ENCODE assay signal across 1 cellular context in genomic region chr16:50804290-50804907, GRCh38.
TF ChIP-seq lines count a peak whose summit lies in the region.

No MANE protein-coding gene starts in this region.

TF ChIP-seq in HepG2, 621 proteins besides CTCF, POLR2A, EP300 and RAD21 (continued from another document and continues in another):
- TF ChIP-seq, protein P1, sequence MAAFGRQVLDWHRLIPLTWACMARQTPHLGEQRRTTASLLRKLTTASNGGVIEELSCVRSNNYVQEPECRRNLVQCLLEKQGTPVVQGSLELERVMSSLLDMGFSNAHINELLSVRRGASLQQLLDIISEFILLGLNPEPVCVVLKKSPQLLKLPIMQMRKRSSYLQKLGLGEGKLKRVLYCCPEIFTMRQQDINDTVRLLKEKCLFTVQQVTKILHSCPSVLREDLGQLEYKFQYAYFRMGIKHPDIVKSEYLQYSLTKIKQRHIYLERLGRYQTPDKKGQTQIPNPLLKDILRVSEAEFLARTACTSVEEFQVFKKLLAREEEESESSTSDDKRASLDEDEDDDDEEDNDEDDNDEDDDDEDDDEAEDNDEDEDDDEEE (CRISPR knock-in tag; IDR thresholded peaks at IDR 0.05), result no peak
- no peak for TF ChIP-seq MZF1 (CRISPR knock-in tag; IDR thresholded peaks at IDR 0.05; ENCODE audit: borderline replicate concordance)
- no peak for TF ChIP-seq RELA (CRISPR knock-in tag; IDR thresholded peaks at IDR 0.05)
- no peak for TF ChIP-seq MBD4 (IDR thresholded peaks at IDR 0.05; ENCODE audit: borderline replicate concordance, low read length)
- no peak for TF ChIP-seq ZNF33A (CRISPR knock-in tag; IDR thresholded peaks at IDR 0.05; ENCODE audit: borderline replicate concordance)
- TF ChIP-seq NBN (conservative IDR thresholded peaks at IDR 0.05), result no peak
- TF ChIP-seq ZNF460 (CRISPR knock-in tag; IDR thresholded peaks at IDR 0.05; ENCODE audit: borderline replicate concordance), result no peak; the same call in 1 of the 2 replicates
- no peak for TF ChIP-seq CAMTA2 (CRISPR knock-in tag; IDR thresholded peaks at IDR 0.05; ENCODE audit: borderline replicate concordance)
- TF ChIP-seq MYNN (CRISPR knock-in tag; IDR thresholded peaks at IDR 0.05; ENCODE audit: low read depth), result no peak
- no peak for TF ChIP-seq RFX3 (CRISPR knock-in tag; IDR thresholded peaks at IDR 0.05)
- TF ChIP-seq ZNF232 (CRISPR knock-in tag; IDR thresholded peaks at IDR 0.05; ENCODE audit: borderline replicate concordance), result no peak
- TF ChIP-seq SCMH1 (CRISPR knock-in tag; IDR thresholded peaks at IDR 0.05; ENCODE audit: borderline replicate concordance), result no peak
- no peak for TF ChIP-seq PRDM15 (CRISPR knock-in tag; IDR thresholded peaks at IDR 0.05)
- no peak for TF ChIP-seq PCBP1 (IDR thresholded peaks at IDR 0.05; ENCODE audit: borderline replicate concordance, low read depth, low read length)
- no peak for TF ChIP-seq ZNF850 (CRISPR knock-in tag; conservative IDR thresholded peaks at IDR 0.05)
- TF ChIP-seq ZFY (CRISPR knock-in tag; IDR thresholded peaks at IDR 0.05), result peak; percentile 80
- TF ChIP-seq, protein P2, sequence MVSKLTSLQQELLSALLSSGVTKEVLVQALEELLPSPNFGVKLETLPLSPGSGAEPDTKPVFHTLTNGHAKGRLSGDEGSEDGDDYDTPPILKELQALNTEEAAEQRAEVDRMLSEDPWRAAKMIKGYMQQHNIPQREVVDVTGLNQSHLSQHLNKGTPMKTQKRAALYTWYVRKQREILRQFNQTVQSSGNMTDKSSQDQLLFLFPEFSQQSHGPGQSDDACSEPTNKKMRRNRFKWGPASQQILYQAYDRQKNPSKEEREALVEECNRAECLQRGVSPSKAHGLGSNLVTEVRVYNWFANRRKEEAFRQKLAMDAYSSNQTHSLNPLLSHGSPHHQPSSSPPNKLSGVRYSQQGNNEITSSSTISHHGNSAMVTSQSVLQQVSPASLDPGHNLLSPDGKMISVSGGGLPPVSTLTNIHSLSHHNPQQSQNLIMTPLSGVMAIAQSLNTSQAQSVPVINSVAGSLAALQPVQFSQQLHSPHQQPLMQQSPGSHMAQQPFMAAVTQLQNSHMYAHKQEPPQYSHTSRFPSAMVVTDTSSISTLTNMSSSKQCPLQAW (CRISPR knock-in tag; IDR thresholded peaks at IDR 0.05), result peak; percentile 83
- TF ChIP-seq ARID2 (CRISPR knock-in tag; IDR thresholded peaks at IDR 0.05; ENCODE audit: borderline replicate concordance), result no peak
- TF ChIP-seq TP53 (CRISPR knock-in tag; conservative IDR thresholded peaks at IDR 0.05), result no peak
- no peak for TF ChIP-seq FOXC1 (CRISPR knock-in tag; IDR thresholded peaks at IDR 0.05; ENCODE audit: borderline replicate concordance)
- TF ChIP-seq, protein P3, sequence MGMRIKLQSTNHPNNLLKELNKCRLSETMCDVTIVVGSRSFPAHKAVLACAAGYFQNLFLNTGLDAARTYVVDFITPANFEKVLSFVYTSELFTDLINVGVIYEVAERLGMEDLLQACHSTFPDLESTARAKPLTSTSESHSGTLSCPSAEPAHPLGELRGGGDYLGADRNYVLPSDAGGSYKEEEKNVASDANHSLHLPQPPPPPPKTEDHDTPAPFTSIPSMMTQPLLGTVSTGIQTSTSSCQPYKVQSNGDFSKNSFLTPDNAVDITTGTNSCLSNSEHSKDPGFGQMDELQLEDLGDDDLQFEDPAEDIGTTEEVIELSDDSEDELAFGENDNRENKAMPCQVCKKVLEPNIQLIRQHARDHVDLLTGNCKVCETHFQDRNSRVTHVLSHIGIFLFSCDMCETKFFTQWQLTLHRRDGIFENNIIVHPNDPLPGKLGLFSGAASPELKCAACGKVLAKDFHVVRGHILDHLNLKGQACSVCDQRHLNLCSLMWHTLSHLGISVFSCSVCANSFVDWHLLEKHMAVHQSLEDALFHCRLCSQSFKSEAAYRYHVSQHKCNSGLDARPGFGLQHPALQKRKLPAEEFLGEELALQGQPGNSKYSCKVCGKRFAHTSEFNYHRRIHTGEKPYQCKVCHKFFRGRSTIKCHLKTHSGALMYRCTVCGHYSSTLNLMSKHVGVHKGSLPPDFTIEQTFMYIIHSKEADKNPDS (CRISPR knock-in tag; IDR thresholded peaks at IDR 0.05), result no peak
- no peak for TF ChIP-seq ETS1 (CRISPR knock-in tag; IDR thresholded peaks at IDR 0.05)
- no peak for TF ChIP-seq SP140L (CRISPR knock-in tag; IDR thresholded peaks at IDR 0.05; ENCODE audit: borderline replicate concordance)
- no peak for TF ChIP-seq HMG20B (CRISPR knock-in tag; conservative IDR thresholded peaks at IDR 0.05)
- TF ChIP-seq, protein P4, sequence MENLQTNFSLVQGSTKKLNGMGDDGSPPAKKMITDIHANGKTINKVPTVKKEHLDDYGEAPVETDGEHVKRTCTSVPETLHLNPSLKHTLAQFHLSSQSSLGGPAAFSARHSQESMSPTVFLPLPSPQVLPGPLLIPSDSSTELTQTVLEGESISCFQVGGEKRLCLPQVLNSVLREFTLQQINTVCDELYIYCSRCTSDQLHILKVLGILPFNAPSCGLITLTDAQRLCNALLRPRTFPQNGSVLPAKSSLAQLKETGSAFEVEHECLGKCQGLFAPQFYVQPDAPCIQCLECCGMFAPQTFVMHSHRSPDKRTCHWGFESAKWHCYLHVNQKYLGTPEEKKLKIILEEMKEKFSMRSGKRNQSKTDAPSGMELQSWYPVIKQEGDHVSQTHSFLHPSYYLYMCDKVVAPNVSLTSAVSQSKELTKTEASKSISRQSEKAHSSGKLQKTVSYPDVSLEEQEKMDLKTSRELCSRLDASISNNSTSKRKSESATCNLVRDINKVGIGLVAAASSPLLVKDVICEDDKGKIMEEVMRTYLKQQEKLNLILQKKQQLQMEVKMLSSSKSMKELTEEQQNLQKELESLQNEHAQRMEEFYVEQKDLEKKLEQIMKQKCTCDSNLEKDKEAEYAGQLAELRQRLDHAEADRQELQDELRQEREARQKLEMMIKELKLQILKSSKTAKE (CRISPR knock-in tag; IDR thresholded peaks at IDR 0.05; ENCODE audit: borderline replicate concordance), result no peak
- peak; percentile 19; the same call in 1 of the 2 replicates for TF ChIP-seq ZNF44 (CRISPR knock-in tag; IDR thresholded peaks at IDR 0.05)
- no peak for TF ChIP-seq HCFC1 (IDR thresholded peaks at IDR 0.05; ENCODE audit: low read depth, low read length)
- peak; percentile 86 for TF ChIP-seq PHF21A (CRISPR knock-in tag; IDR thresholded peaks at IDR 0.05)
- no peak for TF ChIP-seq NCOA5 (CRISPR knock-in tag; IDR thresholded peaks at IDR 0.05)
- no peak for TF ChIP-seq ZNF235 (CRISPR knock-in tag; IDR thresholded peaks at IDR 0.05; ENCODE audit: borderline replicate concordance)
- TF ChIP-seq CBX5 (CRISPR knock-in tag; IDR thresholded peaks at IDR 0.05; ENCODE audit: borderline replicate concordance), result no peak
- TF ChIP-seq ATRX (CRISPR knock-in tag; IDR thresholded peaks at IDR 0.05; ENCODE audit: borderline replicate concordance), result no peak
- peak; percentile 44; the same call in 1 of the 2 replicates for TF ChIP-seq TBX3 (IDR thresholded peaks at IDR 0.05; ENCODE audit: borderline replicate concordance)
- TF ChIP-seq TIGD3 (CRISPR knock-in tag; IDR thresholded peaks at IDR 0.05; ENCODE audit: borderline replicate concordance), result no peak
- peak; percentile 86; the same call in 1 of the 2 replicates for TF ChIP-seq STAT6 (CRISPR knock-in tag; IDR thresholded peaks at IDR 0.05; ENCODE audit: borderline replicate concordance)
- no peak for TF ChIP-seq MATR3 (CRISPR knock-in tag; IDR thresholded peaks at IDR 0.05)
- TF ChIP-seq ZNF337 (CRISPR knock-in tag; IDR thresholded peaks at IDR 0.05; ENCODE audit: borderline replicate concordance, low read depth), result no peak
- TF ChIP-seq, protein P5, sequence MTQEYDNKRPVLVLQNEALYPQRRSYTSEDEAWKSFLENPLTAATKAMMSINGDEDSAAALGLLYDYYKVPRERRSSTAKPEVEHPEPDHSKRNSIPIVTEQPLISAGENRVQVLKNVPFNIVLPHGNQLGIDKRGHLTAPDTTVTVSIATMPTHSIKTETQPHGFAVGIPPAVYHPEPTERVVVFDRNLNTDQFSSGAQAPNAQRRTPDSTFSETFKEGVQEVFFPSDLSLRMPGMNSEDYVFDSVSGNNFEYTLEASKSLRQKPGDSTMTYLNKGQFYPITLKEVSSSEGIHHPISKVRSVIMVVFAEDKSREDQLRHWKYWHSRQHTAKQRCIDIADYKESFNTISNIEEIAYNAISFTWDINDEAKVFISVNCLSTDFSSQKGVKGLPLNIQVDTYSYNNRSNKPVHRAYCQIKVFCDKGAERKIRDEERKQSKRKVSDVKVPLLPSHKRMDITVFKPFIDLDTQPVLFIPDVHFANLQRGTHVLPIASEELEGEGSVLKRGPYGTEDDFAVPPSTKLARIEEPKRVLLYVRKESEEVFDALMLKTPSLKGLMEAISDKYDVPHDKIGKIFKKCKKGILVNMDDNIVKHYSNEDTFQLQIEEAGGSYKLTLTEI (CRISPR knock-in tag; conservative IDR thresholded peaks at IDR 0.05), result no peak
- TF ChIP-seq PBX3 (CRISPR knock-in tag; IDR thresholded peaks at IDR 0.05; ENCODE audit: borderline replicate concordance), result no peak
- no peak for TF ChIP-seq BCL3 (CRISPR knock-in tag; IDR thresholded peaks at IDR 0.05)
